9 cellular contexts compared by ENCODE assay signal in the genomic region with DNA sequence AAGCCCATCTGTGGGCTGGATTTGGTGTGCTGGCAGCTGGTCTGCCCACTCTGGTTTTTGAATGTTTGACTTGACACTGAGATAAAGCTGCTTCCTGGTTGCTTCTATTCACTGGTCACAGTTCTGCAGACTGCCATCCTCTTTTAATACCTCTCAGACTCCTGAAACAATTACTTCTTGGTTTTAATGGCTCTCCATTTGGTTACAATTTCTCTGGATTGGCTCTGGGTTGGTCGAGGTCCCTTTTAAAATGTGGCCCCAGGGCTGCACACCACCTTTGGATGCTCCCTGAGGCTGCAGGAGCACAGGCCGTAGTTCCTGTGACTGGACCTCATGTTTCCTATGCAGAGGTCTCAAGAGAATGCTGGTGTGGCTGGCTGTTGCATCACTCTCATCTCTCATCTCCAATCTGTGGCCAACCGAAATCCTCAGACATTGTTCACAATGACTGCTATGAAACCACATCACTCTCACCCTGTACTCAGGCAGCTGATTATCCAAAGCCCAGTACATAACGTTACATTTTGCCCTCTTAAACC.
A peak's percentile ranks its signal among the peaks of the same experiment; 100 is the strongest.
DNase-seq lines count a peak whose midpoint lies in the region; ATAC-seq, FAIRE-seq and TF ChIP-seq lines count a peak whose summit lies in the region.
"Had no signal": no experiment of that assay in that cellular context is flagged by ENCODE, and none has a peak within 500 bp of the region (broad histone marks: within the 10 kb centered on the region; RNA-seq: fewer than 3 reads in every experiment).

No MANE protein-coding gene starts in this region.

- H3K4me3 Mint-ChIP-seq in activated CD4-positive, alpha-beta memory T cell treated with anti-CD3 and anti-CD28 coated beads, Interleukin-2, amount 10 ng/mL, durations not matched to agents 7 days and 5 days = no peak overlapping the region
- no peak overlapping the region for H3K4me3 Mint-ChIP-seq in osteocyte (ENCODE audit: unreplicated experiment)

- no peak for TF ChIP-seq POLR2A in lower leg skin (IDR thresholded peaks at IDR 0.05)

- H3K9me3 Mint-ChIP-seq in activated CD4-positive, alpha-beta memory T cell treated with anti-CD3 and anti-CD28 coated beads, Interleukin-2, amount 10 ng/mL, durations not matched to agents 7 days and 5 days = no peaks in the 10 kb centered on the region
- no peaks in the 10 kb centered on the region for H3K9me3 Mint-ChIP-seq in osteocyte (ENCODE audit: unreplicated experiment)

- H3K36me3 Mint-ChIP-seq in activated CD4-positive, alpha-beta memory T cell treated with anti-CD3 and anti-CD28 coated beads, Interleukin-2, amount 10 ng/mL, durations not matched to agents 7 days and 5 days (ENCODE audit: low read depth) = peaks cover 12% of the 10 kb centered on the region
- peaks cover 7% of the 10 kb centered on the region for H3K36me3 Mint-ChIP-seq in osteocyte (ENCODE audit: unreplicated experiment)

- POLR2A ChIA-PET in activated CD4-positive, alpha-beta memory T cell treated with anti-CD3 and anti-CD28 coated beads, Interleukin-2, amount 10 ng/mL, durations not matched to agents 7 days and 5 days (lab: Charles Lee) = interaction anchor here (1.2 kb wide), 1 partner anchor 30 kb away, joined by 3 read pairs; no protein-coding TSS in a partner anchor

- 73 to 87% methylated on average over 4 of the region's 4 CpGs for WGBS in lower leg skin, 2 donors

- ATAC-seq in HG03139 (IDR thresholded peaks at IDR 0.05; ENCODE audit: unreplicated experiment) = peak; percentile 65

- H3K4me3 ChIP-seq in skeletal muscle cell (ENCODE audit: low read depth, low read length) (no peak overlapping the region), lower leg skin (ENCODE audit: low read depth, poor library complexity, severe bottlenecking) (no peak overlapping the region)
- H3K4me3 ChIP-seq: SJSA1 had no signal

- TF ChIP-seq CTCF in osteocyte (IDR thresholded peaks at IDR 0.05) (no peak), lower leg skin (IDR thresholded peaks at IDR 0.05) (no peak)

- no peak for FAIRE-seq in urothelium cell line (lab: Jason Lieb, UNC)

- H3K27ac Mint-ChIP-seq in activated CD4-positive, alpha-beta memory T cell treated with anti-CD3 and anti-CD28 coated beads, Interleukin-2, amount 10 ng/mL, durations not matched to agents 7 days and 5 days = no peak overlapping the region
- H3K27ac Mint-ChIP-seq in osteocyte (ENCODE audit: unreplicated experiment) = no peak overlapping the region

- DNase-seq in EH (ENCODE audit: low read depth) (peak; percentile 76), GM19238 (ENCODE audit: insufficient read length, low spot score) (peak; percentile 35), skeletal muscle cell (ENCODE audit: low read depth) (peak; percentile 87), urothelium cell line (ENCODE audit: low spot score) (no peak), osteocyte (ENCODE audit: extremely low spot score, unreplicated experiment) (no peak), lower leg skin (ENCODE audit: low spot score in 2 of 2) (no peak)
- DNase-seq in activated CD4-positive, alpha-beta memory T cell treated with anti-CD3 and anti-CD28 coated beads, Interleukin-2, amount 10 ng/mL, durations not matched to agents 7 days and 5 days = peak; percentile 21

- H3K4me1 Mint-ChIP-seq in activated CD4-positive, alpha-beta memory T cell treated with anti-CD3 and anti-CD28 coated beads, Interleukin-2, amount 10 ng/mL, durations not matched to agents 7 days and 5 days = peaks cover 8% of the 10 kb centered on the region
- peaks cover 2% of the 10 kb centered on the region for H3K4me1 Mint-ChIP-seq in osteocyte (ENCODE audit: unreplicated experiment)

- CTCF ChIA-PET in activated CD4-positive, alpha-beta memory T cell treated with anti-CD3 and anti-CD28 coated beads, Interleukin-2, amount 10 ng/mL, durations not matched to agents 7 days and 5 days (lab: Charles Lee) = interaction anchor here (1.0 kb wide), 1 partner anchor 14 kb away, joined by 3 read pairs; no protein-coding TSS in a partner anchor

- H3K27me3 Mint-ChIP-seq in activated CD4-positive, alpha-beta memory T cell treated with anti-CD3 and anti-CD28 coated beads, Interleukin-2, amount 10 ng/mL, durations not matched to agents 7 days and 5 days = peaks cover 10% of the 10 kb centered on the region
- no peaks in the 10 kb centered on the region for H3K27me3 Mint-ChIP-seq in osteocyte (ENCODE audit: unreplicated experiment)

- intact Hi-C loops in lower leg skin (cut with DNase I; ENCODE audit: low total_unique reads) = no loop called here

Comparison
In these comparisons a context has a peak if more than half of its experiments do, and no peak if none do; other contexts are left out.
1. DNase-seq: peak in EH (single experiment), GM19238 (single experiment), activated CD4-positive, alpha-beta memory T cell treated with anti-CD3 and anti-CD28 coated beads, Interleukin-2, amount 10 ng/mL, durations not matched to agents 7 days and 5 days (single experiment) and skeletal muscle cell (single experiment); none in urothelium cell line (single experiment), osteocyte (single experiment) and lower leg skin (0 of 2).